In the genomic region with DNA sequence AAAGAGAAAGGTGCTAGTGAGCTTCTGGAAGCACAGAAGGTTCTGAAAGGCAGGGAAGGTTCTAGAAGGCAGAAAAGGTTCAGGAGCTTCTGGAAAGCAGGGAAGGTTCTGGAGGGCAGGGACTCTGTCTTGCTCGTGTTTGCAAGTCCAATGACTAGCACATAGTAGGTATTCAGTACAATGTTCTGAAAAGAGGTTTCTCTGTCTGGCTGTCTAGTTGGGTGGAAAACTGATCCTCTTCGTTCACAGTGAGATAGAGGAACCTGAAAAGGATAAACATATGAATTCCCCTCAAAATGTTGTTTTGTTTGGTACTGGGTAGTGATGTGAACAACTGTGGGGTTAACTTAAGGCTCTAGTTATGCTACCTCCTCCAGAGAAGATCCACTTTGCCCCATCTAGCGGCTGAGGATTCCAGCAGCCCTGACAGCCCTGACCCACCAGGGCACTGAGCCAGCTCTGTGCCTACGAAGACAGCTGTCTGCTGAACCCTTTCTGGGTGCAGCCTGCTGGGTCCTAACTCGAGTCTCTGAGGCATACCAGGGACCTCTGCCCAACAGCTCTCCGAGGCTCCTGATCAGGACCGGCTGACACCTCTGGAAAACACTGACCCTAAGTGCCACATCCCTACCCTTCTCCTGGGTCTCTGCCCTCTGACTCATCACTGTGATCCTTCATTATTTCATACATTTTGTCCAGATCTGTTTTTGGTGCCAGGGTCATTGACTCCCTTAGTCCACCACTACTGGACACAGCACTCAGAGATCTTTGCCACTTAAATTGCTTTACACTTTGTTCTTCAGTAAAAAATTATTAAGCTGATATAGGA, we compare ENCODE assay signal across 12 cellular contexts. TPM values are rescaled to one million over a fixed set of nuclear protein-coding genes. Genes with fewer than 3 reads are reported as not detected.
DNase-seq lines count a peak whose midpoint lies in the region; ATAC-seq and TF ChIP-seq lines count a peak whose summit lies in the region.
"Had no signal": no experiment of that assay in that cellular context is flagged by ENCODE, and none has a peak within 500 bp of the region (broad histone marks: within the 10 kb centered on the region; RNA-seq: fewer than 3 reads in every experiment).

No MANE protein-coding gene starts in this region.

- H3K4me3 ChIP-seq in DND-41 (ENCODE audit: low read depth in 1 of 2, low read length in 2 of 2) (no peak overlapping the region), OCI-LY3 (ENCODE audit: low read length) (no peak overlapping the region), hepatocyte (no peak overlapping the region)

- H4K20me1 ChIP-seq in DND-41 (ENCODE audit: insufficient read depth, low read length) (no peaks in the 10 kb centered on the region), OCI-LY3 (ENCODE audit: insufficient read depth, low read length) (no peaks in the 10 kb centered on the region), hepatocyte (ENCODE audit: insufficient read depth, poor library complexity, severe bottlenecking) (no peaks in the 10 kb centered on the region)

- H3K9me2 ChIP-seq in hepatocyte (replicated peaks; ENCODE audit: insufficient read depth): no peaks in the 10 kb centered on the region

- H3K36me3 ChIP-seq in DND-41 (ENCODE audit: insufficient read depth, low read length) (no peaks in the 10 kb centered on the region), OCI-LY3 (replicated peaks; ENCODE audit: low read depth, low read length) (no peaks in the 10 kb centered on the region), hepatocyte (replicated peaks; ENCODE audit: insufficient read depth, low read depth) (no peaks in the 10 kb centered on the region)

- peak; percentile 50; the same call in 2 of the 3 replicates for ATAC-seq in DND-41 (ENCODE audit: insufficient read depth, low read depth)
- ATAC-seq in HG03095 (IDR thresholded peaks at IDR 0.05; ENCODE audit: unreplicated experiment): no peak
- no peak for ATAC-seq in HG03045 (IDR thresholded peaks at IDR 0.05; ENCODE audit: unreplicated experiment)
- ATAC-seq in GM21717 (IDR thresholded peaks at IDR 0.05; ENCODE audit: unreplicated experiment): no peak

- no peaks in the 10 kb centered on the region for H3K4me1 ChIP-seq in DND-41 (ENCODE audit: insufficient read depth, low read length)
- no peaks in the 10 kb centered on the region for H3K4me1 ChIP-seq in OCI-LY3 (ENCODE audit: low read length)
- no peaks in the 10 kb centered on the region for H3K4me1 ChIP-seq in hepatocyte (ENCODE audit: insufficient read depth)

- WGBS in hepatocyte (ENCODE audit: low lambda C conversion rate, missing lambda C conversion rate): 63% methylated on average over 7 of the region's 7 CpGs

- DNase-seq in DND-41 (peak; percentile 16), hepatocyte (ENCODE audit: low spot score) (no peak), NOMO-1 treated with dmso at 0.1 percent for 144 hours (lab: John Stamatoyannopoulos, UW; ENCODE audit: unreplicated experiment) (no peak)
- DNase-seq: activated CD4-positive, alpha-beta T cell treated with anti-CD3 and anti-CD28 coated beads for 48 hours; amniotic stem cell; erythroblast; kidney had no signal

- 0 out of 2 replicates have a peak, but pooled peaks have one; percentile 4 for TF ChIP-seq RAD21 in Ishikawa (IDR thresholded peaks at IDR 0.05; ENCODE audit: low read depth)

- no peak overlapping the region for H3K4me2 ChIP-seq in DND-41 (ENCODE audit: insufficient read depth, low read length)
- H3K4me2 ChIP-seq in OCI-LY3 (ENCODE audit: low read length): no peak overlapping the region
- no peak overlapping the region for H3K4me2 ChIP-seq in hepatocyte

- H3K9ac ChIP-seq in DND-41 (ENCODE audit: low read depth, low read length): no peak overlapping the region
- H3K9ac ChIP-seq in OCI-LY3 (ENCODE audit: low read length): no peak overlapping the region

- H2AFZ ChIP-seq in DND-41 (ENCODE audit: low read depth, low read length) (no peak overlapping the region), OCI-LY3 (ENCODE audit: low read depth, low read length) (no peak overlapping the region), hepatocyte (no peak overlapping the region)

- no peak overlapping the region for H3K27ac ChIP-seq in DND-41 (ENCODE audit: low read length)
- H3K27ac ChIP-seq in OCI-LY3 (ENCODE audit: low read length): no peak overlapping the region
- H3K27ac ChIP-seq in hepatocyte: no peak overlapping the region

- H3K79me2 ChIP-seq in DND-41 (ENCODE audit: insufficient read depth, low read length) (no peaks in the 10 kb centered on the region), OCI-LY3 (ENCODE audit: low read length) (no peaks in the 10 kb centered on the region), hepatocyte (no peaks in the 10 kb centered on the region)

- H3K27me3 ChIP-seq in DND-41 (ENCODE audit: insufficient read depth, low read length, poor library complexity): no peaks in the 10 kb centered on the region
- no peaks in the 10 kb centered on the region for H3K27me3 ChIP-seq in OCI-LY3 (ENCODE audit: low read depth, low read length)
- H3K27me3 ChIP-seq in hepatocyte: peaks cover 36% of the 10 kb centered on the region

- no peak for TF ChIP-seq EP300 in Ishikawa (IDR thresholded peaks at IDR 0.05; ENCODE audit: borderline replicate concordance)

- H3K9me3 ChIP-seq in DND-41 (ENCODE audit: insufficient read depth, low read length, severe bottlenecking) (no peaks in the 10 kb centered on the region), OCI-LY3 (ENCODE audit: insufficient read depth, low read length) (no peaks in the 10 kb centered on the region), hepatocyte (ENCODE audit: low read depth) (no peaks in the 10 kb centered on the region)

- TF ChIP-seq CTCF in DND-41 (IDR thresholded peaks at IDR 0.05; ENCODE audit: borderline replicate concordance, extremely low read depth, low read length, poor library complexity, severe bottlenecking): peak; percentile 28
- TF ChIP-seq CTCF in OCI-LY3 (IDR thresholded peaks at IDR 0.05; ENCODE audit: low read depth, low read length): peak; percentile 35; the same call in 1 of the 2 replicates
- TF ChIP-seq CTCF in hepatocyte (IDR thresholded peaks at IDR 0.05; ENCODE audit: poor library complexity): peak; percentile 13

TF ChIP-seq in Ishikawa, 13 proteins besides CTCF, POLR2A, EP300 and RAD21:
- TF ChIP-seq CEBPB (IDR thresholded peaks at IDR 0.05) (no peak), EGR1 (IDR thresholded peaks at IDR 0.05) (no peak), TEAD4 (IDR thresholded peaks at IDR 0.05) (no peak), TCF12 (IDR thresholded peaks at IDR 0.05; ENCODE audit: low read depth) (no peak), FOXM1 (IDR thresholded peaks at IDR 0.05; ENCODE audit: borderline replicate concordance, low read depth) (no peak), CREB1 (IDR thresholded peaks at IDR 0.05; ENCODE audit: low read depth) (no peak)
- TF ChIP-seq, protein P1, sequence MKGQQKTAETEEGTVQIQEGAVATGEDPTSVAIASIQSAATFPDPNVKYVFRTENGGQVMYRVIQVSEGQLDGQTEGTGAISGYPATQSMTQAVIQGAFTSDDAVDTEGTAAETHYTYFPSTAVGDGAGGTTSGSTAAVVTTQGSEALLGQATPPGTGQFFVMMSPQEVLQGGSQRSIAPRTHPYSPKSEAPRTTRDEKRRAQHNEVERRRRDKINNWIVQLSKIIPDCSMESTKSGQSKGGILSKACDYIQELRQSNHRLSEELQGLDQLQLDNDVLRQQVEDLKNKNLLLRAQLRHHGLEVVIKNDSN (IDR thresholded peaks at IDR 0.05): no peak
- TF ChIP-seq, protein P2, sequence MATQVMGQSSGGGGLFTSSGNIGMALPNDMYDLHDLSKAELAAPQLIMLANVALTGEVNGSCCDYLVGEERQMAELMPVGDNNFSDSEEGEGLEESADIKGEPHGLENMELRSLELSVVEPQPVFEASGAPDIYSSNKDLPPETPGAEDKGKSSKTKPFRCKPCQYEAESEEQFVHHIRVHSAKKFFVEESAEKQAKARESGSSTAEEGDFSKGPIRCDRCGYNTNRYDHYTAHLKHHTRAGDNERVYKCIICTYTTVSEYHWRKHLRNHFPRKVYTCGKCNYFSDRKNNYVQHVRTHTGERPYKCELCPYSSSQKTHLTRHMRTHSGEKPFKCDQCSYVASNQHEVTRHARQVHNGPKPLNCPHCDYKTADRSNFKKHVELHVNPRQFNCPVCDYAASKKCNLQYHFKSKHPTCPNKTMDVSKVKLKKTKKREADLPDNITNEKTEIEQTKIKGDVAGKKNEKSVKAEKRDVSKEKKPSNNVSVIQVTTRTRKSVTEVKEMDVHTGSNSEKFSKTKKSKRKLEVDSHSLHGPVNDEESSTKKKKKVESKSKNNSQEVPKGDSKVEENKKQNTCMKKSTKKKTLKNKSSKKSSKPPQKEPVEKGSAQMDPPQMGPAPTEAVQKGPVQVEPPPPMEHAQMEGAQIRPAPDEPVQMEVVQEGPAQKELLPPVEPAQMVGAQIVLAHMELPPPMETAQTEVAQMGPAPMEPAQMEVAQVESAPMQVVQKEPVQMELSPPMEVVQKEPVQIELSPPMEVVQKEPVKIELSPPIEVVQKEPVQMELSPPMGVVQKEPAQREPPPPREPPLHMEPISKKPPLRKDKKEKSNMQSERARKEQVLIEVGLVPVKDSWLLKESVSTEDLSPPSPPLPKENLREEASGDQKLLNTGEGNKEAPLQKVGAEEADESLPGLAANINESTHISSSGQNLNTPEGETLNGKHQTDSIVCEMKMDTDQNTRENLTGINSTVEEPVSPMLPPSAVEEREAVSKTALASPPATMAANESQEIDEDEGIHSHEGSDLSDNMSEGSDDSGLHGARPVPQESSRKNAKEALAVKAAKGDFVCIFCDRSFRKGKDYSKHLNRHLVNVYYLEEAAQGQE (IDR thresholded peaks at IDR 0.05; ENCODE audit: low read depth): no peak

RNA-seq across cellular contexts. Expression of a gene that starts 15.4 kb away (rescaled TPM):
- total RNA-seq in hepatocyte: 1.8 and 2.1 TPM in 2 replicates
- 2.0 and 3.3 TPM in 2 replicates for polyA plus RNA-seq in hepatocyte
